In genomic region chr6:152261179-152261578, GRCh38 we compare ENCODE assay signal across 18 cellular contexts.
DNase-seq lines count a peak whose midpoint lies in the region; ATAC-seq and TF ChIP-seq lines count a peak whose summit lies in the region.
"Had no signal": no experiment of that assay in that cellular context is flagged by ENCODE, and none has a peak within 500 bp of the region (broad histone marks: within the 10 kb centered on the region; RNA-seq: fewer than 3 reads in every experiment).

No MANE protein-coding gene starts in this region.

- H3K9me3 ChIP-seq in right atrium auricular region: no peaks in the 10 kb centered on the region
- no peaks in the 10 kb centered on the region for H3K9me3 ChIP-seq in psoas muscle
- no peaks in the 10 kb centered on the region for H3K9me3 ChIP-seq in vagina
- H3K9me3 ChIP-seq in spleen: peaks cover 0 to 23% (median 8%) of the 10 kb centered on the region in 8 donors
- H3K9me3 ChIP-seq: body of pancreas, MG63, mucosa of descending colon, neutrophil, stomach had no signal

- H3K36me3 ChIP-seq in right atrium auricular region (peaks cover 70% of the 10 kb centered on the region), psoas muscle (ENCODE audit: insufficient read depth in 1 of 2, low read depth in 1 of 2) (peaks cover 0 to 29% of the 10 kb centered on the region in 2 donors), vagina (peaks cover 0 to 19% of the 10 kb centered on the region in 2 donors), spleen (peaks cover 0 to 100% (median 67%) of the 10 kb centered on the region in 6 donors)
- H3K36me3 ChIP-seq: MG63 had no signal

- no peak for TF ChIP-seq POLR2A in vagina (IDR thresholded peaks at IDR 0.05)
- no peak for TF ChIP-seq POLR2A in spleen (IDR thresholded peaks at IDR 0.05)

- H3K4me1 ChIP-seq in right atrium auricular region (peaks cover 0 to 19% of the 10 kb centered on the region in 2 donors), psoas muscle (peaks cover 25% of the 10 kb centered on the region), vagina (peaks cover 21% of the 10 kb centered on the region), spleen (peaks cover 0 to 5% (median 0%) of the 10 kb centered on the region in 6 donors)
- H3K4me1 ChIP-seq: body of pancreas had no signal

- TF ChIP-seq CTCF in dorsolateral prefrontal cortex (IDR thresholded peaks at IDR 0.05 in 54 of 56, conservative IDR thresholded peaks at IDR 0.05 in 2 of 56; ENCODE audit: low read depth in 1 of 56, partially characterized antibody in 56 of 56) (no peak), right atrium auricular region (IDR thresholded peaks at IDR 0.05) (no peak), psoas muscle (IDR thresholded peaks at IDR 0.05) (no peak), vagina (IDR thresholded peaks at IDR 0.05) (no peak), omental fat pad (IDR thresholded peaks at IDR 0.05) (no peak), spleen (IDR thresholded peaks at IDR 0.05 in 8 of 11, conservative IDR thresholded peaks at IDR 0.05 in 3 of 11) (no peak)

- H3K4me3 ChIP-seq in dorsolateral prefrontal cortex (no peak overlapping the region), right atrium auricular region (no peak overlapping the region), psoas muscle (no peak overlapping the region), vagina (no peak overlapping the region), spleen (no peak overlapping the region)
- H3K4me3 ChIP-seq: body of pancreas, MG63, mucosa of descending colon, stomach had no signal

- peak overlapping the region in 38 of 59 donors; percentile 7 to 84 (median 58) for H3K27ac ChIP-seq in dorsolateral prefrontal cortex
- H3K27ac ChIP-seq in right atrium auricular region: peak overlapping the region; percentile 40
- peak overlapping the region; percentile 48 for H3K27ac ChIP-seq in psoas muscle
- peak overlapping the region; percentile 69 for H3K27ac ChIP-seq in vagina
- H3K27ac ChIP-seq in spleen: no peak overlapping the region
- H3K27ac ChIP-seq: body of pancreas, neutrophil, stomach had no signal

- intact Hi-C loops in dorsolateral prefrontal cortex (cut with DNase I) (loop anchor here in 1 of 2 donors (10.0 kb wide), 1 partner anchor 566 kb away; no protein-coding TSS in a partner anchor), psoas muscle (cut with DNase I) (loop anchor here (5.0 to 10.0 kb wide), 2 partner anchors 109 to 496 kb away; no protein-coding TSS in a partner anchor), vagina (cut with DNase I) (no loop called here), spleen (cut with DNase I; ENCODE audit: low total_unique reads) (no loop called here)

- H3K27me3 ChIP-seq in dorsolateral prefrontal cortex: no peaks in the 10 kb centered on the region
- H3K27me3 ChIP-seq in right atrium auricular region: no peaks in the 10 kb centered on the region
- H3K27me3 ChIP-seq in psoas muscle (ENCODE audit: insufficient read depth in 3 of 3, low read length in 2 of 3): no peaks in the 10 kb centered on the region
- no peaks in the 10 kb centered on the region for H3K27me3 ChIP-seq in vagina
- H3K27me3 ChIP-seq in spleen (replicated peaks in 1 of 7): no peaks in the 10 kb centered on the region
- H3K27me3 ChIP-seq: body of pancreas, MG63, neutrophil, stomach had no signal

- ATAC-seq in psoas muscle (peak; percentile 97 to 99 (median 98)), omental fat pad (ENCODE audit: low FRiP score) (no peak), HG02884 (IDR thresholded peaks at IDR 0.05; ENCODE audit: unreplicated experiment) (no peak)
- ATAC-seq: body of pancreas, mucosa of descending colon had no signal

- DNase-seq in dorsolateral prefrontal cortex (peak in 1 of 10 donors; percentile 27), right atrium auricular region (ENCODE audit: low spot score) (no peak), psoas muscle (peak; percentile 39 to 66), vagina (ENCODE audit: extremely low spot score in 2 of 2) (no peak), omental fat pad (ENCODE audit: low spot score) (no peak), spleen (no peak)
- DNase-seq: activated B cell treated with CpG ODN at 0.5 μM for 24 hours; activated CD4-positive, alpha-beta T cell treated with anti-CD3 and anti-CD28 coated beads, Interleukin-2, amount 50 U/mL, for 4 hours; activated CD8-positive, alpha-beta memory T cell treated with anti-CD3 and anti-CD28 coated beads, Interleukin-2, amount 50 U/mL, for 48 hours; activated naive CD8-positive, alpha-beta T cell treated with anti-CD3 and anti-CD28 coated beads for 36 hours; body of pancreas; MG63; mucosa of descending colon; NCI-H1417; NCI-H524 treated with DMSO at 0.1 percent for 48 hours; stomach had no signal

- WGBS in psoas muscle, 3 donors: 20 to 29% (median 22%) methylated on average over 4 of the region's 4 CpGs
- 89 to 96% (median 94%) methylated on average over 4 of the region's 4 CpGs for WGBS in spleen, 5 donors

Comparison
In these comparisons a context has a peak if more than half of its experiments do, and no peak if none do; other contexts are left out.
1. DNase-seq: peak in psoas muscle (2 of 2); none in right atrium auricular region (single experiment), vagina (0 of 2), omental fat pad (single experiment) and spleen (single experiment).
2. H3K27ac ChIP-seq: peak in dorsolateral prefrontal cortex (38 of 59), right atrium auricular region (2 of 2), psoas muscle (single experiment) and vagina (single experiment); none in spleen (0 of 8).
3. ATAC-seq: peak in psoas muscle (4 of 4); none in omental fat pad (single experiment) and HG02884 (single experiment).
4. intact Hi-C loops: an anchor here in psoas muscle (5.0 to 10.0 kb wide); none called in vagina and spleen.